8 cellular contexts compared by ENCODE assay signal in the genomic region with DNA sequence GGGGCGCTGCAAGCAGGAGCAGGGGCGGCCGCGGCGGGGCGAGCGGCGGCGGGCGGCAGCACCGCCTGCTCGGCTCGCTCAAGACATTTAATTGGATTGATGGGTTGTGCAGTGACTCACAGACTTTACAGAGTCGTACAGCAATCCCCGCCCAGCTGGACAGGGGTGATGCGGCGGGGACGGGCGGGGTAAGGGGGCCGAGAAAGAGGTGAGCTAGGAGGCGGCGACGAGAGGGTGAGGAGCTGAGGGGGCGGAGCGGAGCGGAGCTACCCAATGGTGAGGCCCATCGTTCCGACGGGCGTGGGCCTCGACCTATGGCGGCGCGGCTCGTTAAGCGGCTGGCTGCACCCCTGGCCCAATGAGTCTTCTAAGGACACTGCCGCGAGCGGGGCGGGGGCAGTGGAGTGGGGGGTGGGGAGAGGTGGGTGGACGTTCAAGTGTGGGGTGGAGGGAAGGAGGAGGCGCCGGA.
DNase-seq lines count a peak whose midpoint lies in the region; ATAC-seq and TF ChIP-seq lines count a peak whose summit lies in the region.

No MANE protein-coding gene starts in this region.

- peak overlapping the region; percentile 97 for H3K4me3 Mint-ChIP-seq in memory B cell

- peak overlapping the region; percentile 89 for H3K27ac Mint-ChIP-seq in memory B cell

- ATAC-seq in GM19351 (IDR thresholded peaks at IDR 0.05; ENCODE audit: unreplicated experiment) (peak; percentile 81), HG03520 (IDR thresholded peaks at IDR 0.05; ENCODE audit: unreplicated experiment) (peak; percentile 82), memory B cell (ENCODE audit: low read depth) (peak; percentile 77)

- CTCF ChIA-PET in BJ (lab: Yijun Ruan, JAX), result interaction anchor here (0.6 to 4.1 kb wide), 15 partner anchors 13 to 164 kb away, joined by 3 to 21 read pairs (median 4); a partner anchor contains a TSS

- H3K4me3 ChIP-seq in BJ (ENCODE audit: low read depth, low read length), result peak overlapping the region; percentile 72
- H3K4me3 ChIP-seq in dorsolateral prefrontal cortex, result peak overlapping the region; percentile 59 to 97 (median 86)

- no peak for TF ChIP-seq CTCF in BJ (IDR thresholded peaks at IDR 0.05; ENCODE audit: insufficient read depth, low read depth, low read length)
- TF ChIP-seq CTCF in dorsolateral prefrontal cortex (IDR thresholded peaks at IDR 0.05 in 54 of 56, conservative IDR thresholded peaks at IDR 0.05 in 2 of 56; ENCODE audit: low read depth in 1 of 56, partially characterized antibody in 56 of 56), result peak in 27 of 56 donors; percentile 1 to 54 (median 33)

- DNase-seq in BJ (ENCODE audit: low read depth) (peak; percentile 99), NCI-H748 (lab: John Stamatoyannopoulos, UW; ENCODE audit: unreplicated experiment) (peak; percentile 98), dorsolateral prefrontal cortex (peak; percentile 94 to 100 (median 99)), memory B cell (ENCODE audit: low spot score in 2 of 2) (peak in 1 of 2 donors; percentile 89)
- peak; percentile 96 to 98 for DNase-seq in activated CD4-positive, alpha-beta T cell treated with anti-CD3 and anti-CD28 coated beads, Interleukin-2, amount 50 U/mL, for 4 hours
- peak; percentile 92 for DNase-seq in stimulated activated CD8-positive, alpha-beta memory T cell treated with anti-CD3 and anti-CD28 coated beads, Interleukin-12 subunit alpha, Interleukin-12 subunit beta, amount 100 ng/mL, for 24 hours (ENCODE audit: extremely low read depth)

- H3K36me3 Mint-ChIP-seq in memory B cell, result no peaks in the 10 kb centered on the region

- H3K36me3 ChIP-seq in BJ (ENCODE audit: control insufficient read depth, insufficient read depth, low read length), result no peaks in the 10 kb centered on the region

- H3K9me3 Mint-ChIP-seq in memory B cell, result no peaks in the 10 kb centered on the region

- H3K27me3 ChIP-seq in BJ (ENCODE audit: control insufficient read depth, insufficient read depth, low read length) (no peaks in the 10 kb centered on the region), dorsolateral prefrontal cortex (no peaks in the 10 kb centered on the region)

- intact Hi-C loops in dorsolateral prefrontal cortex (cut with DNase I), result loop anchor here (1.0 to 5.0 kb wide), 10 partner anchors 16 to 229 kb away; a partner anchor contains a TSS

- POLR2A ChIA-PET in BJ (lab: Charles Lee), result interaction anchor here (0.9 to 2.1 kb wide), 2 partner anchors 16 to 97 kb away, joined by 7 to 14 read pairs; a partner anchor contains a TSS

- peaks cover 11% of the 10 kb centered on the region for H3K4me1 Mint-ChIP-seq in memory B cell

- H3K27ac ChIP-seq in dorsolateral prefrontal cortex, result peak overlapping the region; percentile 89 to 100 (median 99)

- no peaks in the 10 kb centered on the region for H3K27me3 Mint-ChIP-seq in memory B cell
